In genomic region chr16:86663691-86664517, GRCh38 we compare ENCODE assay signal across 10 cellular contexts.
DNase-seq lines count a peak whose midpoint lies in the region; ATAC-seq, FAIRE-seq and TF ChIP-seq lines count a peak whose summit lies in the region.
"Had no signal": no experiment of that assay in that cellular context is flagged by ENCODE, and none has a peak within 500 bp of the region (broad histone marks: within the 10 kb centered on the region; RNA-seq: fewer than 3 reads in every experiment).

No MANE protein-coding gene starts in this region.

- DNase-seq in Calu3 = peak; percentile 10
- peak; percentile 42 for DNase-seq in LoVo (ENCODE audit: low spot score)
- peak; percentile 54 for DNase-seq in bronchial epithelial cell (ENCODE audit: low read depth)
- no peak for DNase-seq in nephron progenitor cell
- DNase-seq in stomach = no peak
- no peak for DNase-seq in Karpas-422
- no peak for DNase-seq in progenitor cell of endocrine pancreas (ENCODE audit: low spot score, unreplicated experiment)
- DNase-seq: NCI-H2171, SHP77 had no signal

- no peak for TF ChIP-seq POLR2A in stomach (IDR thresholded peaks at IDR 0.05)

- H3K27ac Mint-ChIP-seq in Calu3 (ENCODE audit: unreplicated experiment) (peak overlapping the region; percentile 99), nephron progenitor cell (peak overlapping the region; percentile 59), progenitor cell of endocrine pancreas (no peak overlapping the region)
- no peak overlapping the region for H3K27ac Mint-ChIP-seq in stimulated activated memory B cell treated with anti-CD40 and anti-IgM and Interleukin-4, amounts not matched to agents 10 μg/mL and 1 μg/mL and 100 μg/mL, for 72 hours

- H3K4me1 ChIP-seq in stomach (peaks cover 0 to 20% (median 4%) of the 10 kb centered on the region in 4 donors), Karpas-422 (ENCODE audit: low read length) (no peaks in the 10 kb centered on the region)

- no peaks in the 10 kb centered on the region for H3K9me2 ChIP-seq in Karpas-422 (replicated peaks; ENCODE audit: insufficient read depth, low read length)

- no peaks in the 10 kb centered on the region for H4K20me1 ChIP-seq in Karpas-422 (ENCODE audit: insufficient read depth, low read depth, low read length)

- TSS peak; percentile 99 for BruUV-seq in Calu3 (replicated peaks; lab: Mats Ljungman, UMichigan)

- TF ChIP-seq EP300 in stomach (IDR thresholded peaks at IDR 0.05) = no peak

- H3K4me3 ChIP-seq in bronchial epithelial cell (ENCODE audit: low read depth, low read length) = no peak overlapping the region
- no peak overlapping the region for H3K4me3 ChIP-seq in stomach
- no peak overlapping the region for H3K4me3 ChIP-seq in Karpas-422 (ENCODE audit: low read length)

- ATAC-seq in stimulated activated memory B cell treated with anti-CD40 and anti-IgM and Interleukin-4, amounts not matched to agents 10 μg/mL and 1 μg/mL and 100 μg/mL, for 72 hours = no peak

- H3K27me3 ChIP-seq in bronchial epithelial cell (ENCODE audit: control insufficient read depth, insufficient read depth, low read length) (no peaks in the 10 kb centered on the region), stomach (peaks cover 0 to 64% (median 10%) of the 10 kb centered on the region in 3 donors), Karpas-422 (ENCODE audit: low read length) (no peaks in the 10 kb centered on the region)

- CTCF ChIA-PET in Calu3 (lab: Charles Lee) = interaction anchor here (0.9 to 1.8 kb wide), 10 partner anchors 9 to 171 kb away, joined by 3 to 23 read pairs (median 4); no protein-coding TSS in a partner anchor

- intact Hi-C loops in Calu3 (cut with micrococcal nuclease; ENCODE audit: unreplicated experiment) (loop anchor here (1.0 to 10.0 kb wide), 4 partner anchors 33 to 171 kb away; no protein-coding TSS in a partner anchor), stomach (cut with DNase I; ENCODE audit: low total_unique reads) (no loop called here)

- H2AFZ ChIP-seq in Karpas-422 (ENCODE audit: low read length) = no peak overlapping the region

- FAIRE-seq in bronchial epithelial cell (lab: Jason Lieb, UNC) = no peak

- H3K4me1 Mint-ChIP-seq in Calu3 (ENCODE audit: low read depth, unreplicated experiment) = peaks cover 41% of the 10 kb centered on the region
- H3K4me1 Mint-ChIP-seq in nephron progenitor cell = peaks cover 49% of the 10 kb centered on the region
- peaks cover 13% of the 10 kb centered on the region for H3K4me1 Mint-ChIP-seq in stimulated activated memory B cell treated with anti-CD40 and anti-IgM and Interleukin-4, amounts not matched to agents 10 μg/mL and 1 μg/mL and 100 μg/mL, for 72 hours
- peaks cover 11% of the 10 kb centered on the region for H3K4me1 Mint-ChIP-seq in progenitor cell of endocrine pancreas (ENCODE audit: low read depth)

- 72 to 80% (median 76%) methylated on average over 18 of the region's 18 CpGs for whole genome bisulfite sequencing in stomach, 5 donors

- H3K4me3 Mint-ChIP-seq in Calu3 (ENCODE audit: low read depth, unreplicated experiment) (peak overlapping the region; percentile 49), nephron progenitor cell (no peak overlapping the region), progenitor cell of endocrine pancreas (ENCODE audit: low read depth) (no peak overlapping the region)
- no peak overlapping the region for H3K4me3 Mint-ChIP-seq in stimulated activated memory B cell treated with anti-CD40 and anti-IgM and Interleukin-4, amounts not matched to agents 10 μg/mL and 1 μg/mL and 100 μg/mL, for 72 hours

- H3K36me3 Mint-ChIP-seq in Calu3 (ENCODE audit: insufficient read depth, unreplicated experiment) (peaks cover 17% of the 10 kb centered on the region), nephron progenitor cell (ENCODE audit: low read depth) (peaks cover 36% of the 10 kb centered on the region), progenitor cell of endocrine pancreas (ENCODE audit: insufficient read depth) (no peaks in the 10 kb centered on the region)
- H3K36me3 Mint-ChIP-seq in stimulated activated memory B cell treated with anti-CD40 and anti-IgM and Interleukin-4, amounts not matched to agents 10 μg/mL and 1 μg/mL and 100 μg/mL, for 72 hours = no peaks in the 10 kb centered on the region

- no peaks in the 10 kb centered on the region for H3K79me2 ChIP-seq in Karpas-422 (ENCODE audit: low read length)

- H3K9me3 Mint-ChIP-seq in Calu3 (ENCODE audit: low read depth, unreplicated experiment) = peaks cover 14% of the 10 kb centered on the region
- H3K9me3 Mint-ChIP-seq in nephron progenitor cell = peaks cover 48% of the 10 kb centered on the region
- peaks cover 19% of the 10 kb centered on the region for H3K9me3 Mint-ChIP-seq in stimulated activated memory B cell treated with anti-CD40 and anti-IgM and Interleukin-4, amounts not matched to agents 10 μg/mL and 1 μg/mL and 100 μg/mL, for 72 hours
- peaks cover 11% of the 10 kb centered on the region for H3K9me3 Mint-ChIP-seq in progenitor cell of endocrine pancreas (ENCODE audit: low read depth)

- TF ChIP-seq CTCF in Calu3 (IDR thresholded peaks at IDR 0.05; ENCODE audit: unreplicated experiment) (no peak), bronchial epithelial cell (IDR thresholded peaks at IDR 0.05; ENCODE audit: insufficient read depth, low read length, severe bottlenecking) (no peak), nephron progenitor cell (IDR thresholded peaks at IDR 0.05) (no peak), stomach (IDR thresholded peaks at IDR 0.05) (no peak), progenitor cell of endocrine pancreas (IDR thresholded peaks at IDR 0.05; ENCODE audit: unreplicated experiment) (no peak)

- no peak overlapping the region for H3K4me2 ChIP-seq in Karpas-422 (ENCODE audit: low read depth, low read length, poor library complexity, severe bottlenecking)

- H3K27me3 Mint-ChIP-seq in Calu3 (ENCODE audit: unreplicated experiment) (no peaks in the 10 kb centered on the region), nephron progenitor cell (ENCODE audit: low read depth, poor library complexity) (peaks cover 22% of the 10 kb centered on the region), progenitor cell of endocrine pancreas (peaks cover 46% of the 10 kb centered on the region)
- H3K27me3 Mint-ChIP-seq in stimulated activated memory B cell treated with anti-CD40 and anti-IgM and Interleukin-4, amounts not matched to agents 10 μg/mL and 1 μg/mL and 100 μg/mL, for 72 hours = peaks cover 20% of the 10 kb centered on the region

- no peaks in the 10 kb centered on the region for H3K36me3 ChIP-seq in bronchial epithelial cell (ENCODE audit: control insufficient read depth, insufficient read depth, low read length)
- no peaks in the 10 kb centered on the region for H3K36me3 ChIP-seq in stomach
- no peaks in the 10 kb centered on the region for H3K36me3 ChIP-seq in Karpas-422 (ENCODE audit: insufficient read depth, low read length)

- H3K9me3 ChIP-seq in stomach (peaks cover 0 to 11% (median 0%) of the 10 kb centered on the region in 4 donors), Karpas-422 (ENCODE audit: low read length) (no peaks in the 10 kb centered on the region)

- no peak overlapping the region for H3K9ac ChIP-seq in Karpas-422 (ENCODE audit: low read length)

- peak overlapping the region in 2 of 5 donors; percentile 60 to 72 for H3K27ac ChIP-seq in stomach
- no peak overlapping the region for H3K27ac ChIP-seq in Karpas-422 (ENCODE audit: low read length)

Comparison
In these comparisons a context has a peak if more than half of its experiments do, and no peak if none do; other contexts are left out.
1. DNase-seq: peak in Calu3 (single experiment), LoVo (single experiment) and bronchial epithelial cell (single experiment); none in nephron progenitor cell (single experiment), stomach (single experiment), Karpas-422 (single experiment) and progenitor cell of endocrine pancreas (single experiment).
2. H3K27ac Mint-ChIP-seq: peak in Calu3 (single experiment) and nephron progenitor cell (single experiment); none in stimulated activated memory B cell treated with anti-CD40 and anti-IgM and Interleukin-4, amounts not matched to agents 10 μg/mL and 1 μg/mL and 100 μg/mL, for 72 hours (single experiment) and progenitor cell of endocrine pancreas (single experiment).